ENCODE assay signal across 9 cellular contexts in genomic region chr4:56799291-56799823, GRCh38. TPM values are rescaled to one million over a fixed set of nuclear protein-coding genes. Genes with fewer than 3 reads are reported as not detected.
DNase-seq lines count a peak whose midpoint lies in the region; TF ChIP-seq lines count a peak whose summit lies in the region.
"Had no signal": no experiment of that assay in that cellular context is flagged by ENCODE, and none has a peak within 500 bp of the region (broad histone marks: within the 10 kb centered on the region; RNA-seq: fewer than 3 reads in every experiment).

No MANE protein-coding gene starts in this region.

- no peak for TF ChIP-seq CTCF in OCI-LY3 (IDR thresholded peaks at IDR 0.05; ENCODE audit: low read depth, low read length)
- no peak for TF ChIP-seq CTCF in endothelial cell (IDR thresholded peaks at IDR 0.05; ENCODE audit: unreplicated experiment)
- TF ChIP-seq CTCF in neutrophil (IDR thresholded peaks at IDR 0.05) = no peak

- H3K27me3 ChIP-seq in BLaER1 treated with 17β-estradiol and CSF1 and Interleukin-3, amounts not matched to agents 10 nM and 100 nM = no peaks in the 10 kb centered on the region
- peaks cover 27% of the 10 kb centered on the region for H3K27me3 ChIP-seq in OCI-LY3 (ENCODE audit: low read depth, low read length)
- H3K27me3 ChIP-seq in neutrophil = no peaks in the 10 kb centered on the region

- peaks cover 18 to 32% (median 23%) of the 10 kb centered on the region in 10 experiments for H3K4me1 ChIP-seq in BLaER1 treated with 17β-estradiol and CSF1 and Interleukin-3, amounts not matched to agents 10 nM and 100 nM
- H3K4me1 ChIP-seq in OCI-LY3 (ENCODE audit: low read length) (peaks cover 5% of the 10 kb centered on the region), neutrophil (ENCODE audit: control insufficient read depth in 1 of 2, insufficient read depth in 1 of 2, low read depth in 1 of 2, low read length in 1 of 2) (peaks cover 6 to 10% of the 10 kb centered on the region in 2 experiments)

- H3K9me3 ChIP-seq in BLaER1 treated with 17β-estradiol and CSF1 and Interleukin-3, amounts not matched to agents 10 nM and 100 nM (replicated peaks in 1 of 11) = no peaks in the 10 kb centered on the region
- H3K9me3 ChIP-seq in OCI-LY3 (ENCODE audit: insufficient read depth, low read length) = no peaks in the 10 kb centered on the region
- H3K9me3 ChIP-seq in neutrophil = no peaks in the 10 kb centered on the region

- no peaks in the 10 kb centered on the region for H3K79me2 ChIP-seq in OCI-LY3 (ENCODE audit: low read length)

- peak overlapping the region; percentile 55 to 76 (median 66) for H3K4me3 ChIP-seq in BLaER1 treated with 17β-estradiol and CSF1 and Interleukin-3, amounts not matched to agents 10 nM and 100 nM
- H3K4me3 ChIP-seq in OCI-LY3 (ENCODE audit: low read length) (peak overlapping the region; percentile 86), neutrophil (ENCODE audit: low read depth in 1 of 2, low read length in 1 of 2) (peak overlapping the region; percentile 55 to 65)

- peak overlapping the region; percentile 19 for H3K27ac Mint-ChIP-seq in endothelial cell (ENCODE audit: unreplicated experiment)

- H3K27me3 Mint-ChIP-seq in endothelial cell (ENCODE audit: unreplicated experiment) = no peaks in the 10 kb centered on the region

- H3K36me3 Mint-ChIP-seq in endothelial cell (ENCODE audit: low read depth, unreplicated experiment) = no peaks in the 10 kb centered on the region

- no peak for DNase-seq in endothelial cell (ENCODE audit: low spot score)
- DNase-seq in NCI-H1417 (lab: John Stamatoyannopoulos, UW) = no peak
- DNase-seq in hepatic stellate cell (ENCODE audit: low spot score) = no peak
- no peak for DNase-seq in T-helper 9 cell
- no peak for DNase-seq in T1000 (lab: John Stamatoyannopoulos, UW)

- peak overlapping the region; percentile 69 to 86 (median 78) for H3K4me2 ChIP-seq in BLaER1 treated with 17β-estradiol and CSF1 and Interleukin-3, amounts not matched to agents 10 nM and 100 nM
- peak overlapping the region; percentile 82 for H3K4me2 ChIP-seq in OCI-LY3 (ENCODE audit: low read length)

- peak overlapping the region in 6 of 11 experiments; percentile 43 to 72 (median 50); a peak in 6 of 22 replicates for H3K27ac ChIP-seq in BLaER1 treated with 17β-estradiol and CSF1 and Interleukin-3, amounts not matched to agents 10 nM and 100 nM
- H3K27ac ChIP-seq in OCI-LY3 (ENCODE audit: low read length) (no peak overlapping the region), neutrophil (no peak overlapping the region)

- no peaks in the 10 kb centered on the region for H3K9me3 Mint-ChIP-seq in endothelial cell (ENCODE audit: unreplicated experiment)

- H3K36me3 ChIP-seq in BLaER1 treated with 17β-estradiol and CSF1 and Interleukin-3, amounts not matched to agents 10 nM and 100 nM = no peaks in the 10 kb centered on the region
- no peaks in the 10 kb centered on the region for H3K36me3 ChIP-seq in OCI-LY3 (replicated peaks; ENCODE audit: low read depth, low read length)
- no peaks in the 10 kb centered on the region for H3K36me3 ChIP-seq in neutrophil

- H3K4me1 Mint-ChIP-seq in endothelial cell (ENCODE audit: unreplicated experiment) = peaks cover 8% of the 10 kb centered on the region

- peak overlapping the region; percentile 98; the same call in 1 of the 2 replicates for H2AFZ ChIP-seq in OCI-LY3 (ENCODE audit: low read depth, low read length)

- peak overlapping the region; percentile 85 for H3K4me3 Mint-ChIP-seq in endothelial cell (ENCODE audit: unreplicated experiment)

- no peaks in the 10 kb centered on the region; a peak in 1 of 22 replicates for H4K20me1 ChIP-seq in BLaER1 treated with 17β-estradiol and CSF1 and Interleukin-3, amounts not matched to agents 10 nM and 100 nM
- H4K20me1 ChIP-seq in OCI-LY3 (ENCODE audit: insufficient read depth, low read length) = no peaks in the 10 kb centered on the region

- peak overlapping the region in 10 of 11 experiments; percentile 59 to 79 (median 74); a peak in 17 of 22 replicates for H3K9ac ChIP-seq in BLaER1 treated with 17β-estradiol and CSF1 and Interleukin-3, amounts not matched to agents 10 nM and 100 nM
- peak overlapping the region; percentile 57; the same call in 1 of the 2 replicates for H3K9ac ChIP-seq in OCI-LY3 (ENCODE audit: low read length)

RNA-seq across cellular contexts. Expression of gene SPINK2, which starts 22.1 kb away (rescaled TPM):
- total RNA-seq in endothelial cell (ENCODE audit: unreplicated experiment) = not detected
- total RNA-seq: RPMI7951 had no signal

Comparison
In these comparisons a context has a peak if more than half of its experiments do, and no peak if none do; other contexts are left out.
1. H3K27ac ChIP-seq: peak in BLaER1 treated with 17β-estradiol and CSF1 and Interleukin-3, amounts not matched to agents 10 nM and 100 nM (6 of 11); none in OCI-LY3 (single experiment) and neutrophil (single experiment).
2. Peak in every context shown above with its lines, with median percentiles within 50 percentile points of each other: H3K4me3 ChIP-seq.